Comparison of ENCODE assay signal across 8 cellular contexts in genomic region chr12:6333566-6333965, GRCh38. TPM values are rescaled to one million over a fixed set of nuclear protein-coding genes. Genes with fewer than 3 reads are reported as not detected.
A peak's percentile ranks its signal among the peaks of the same experiment; 100 is the strongest.
DNase-seq lines count a peak whose midpoint lies in the region; ATAC-seq, FAIRE-seq and TF ChIP-seq lines count a peak whose summit lies in the region.

No MANE protein-coding gene starts in this region.

- DNase-seq in activated gamma-delta T cell treated with Interleukin-2 at 50 U/mL for 16 hours (peak; percentile 36), activated gamma-delta T cell (lab: John Stamatoyannopoulos, UW) (no peak), HepG2 (ENCODE audit: low spot score) (no peak), type B pancreatic cell (ENCODE audit: extremely low spot score, unreplicated experiment) (no peak), NCI-H1930 (lab: John Stamatoyannopoulos, UW) (no peak)
- peak; percentile 57 for DNase-seq in activated naive CD8-positive, alpha-beta T cell treated with anti-CD3 and anti-CD28 coated beads, Interleukin-2, amount 10 ng/mL, durations not matched to agents 7 days and 5 days
- no peak for DNase-seq in stimulated activated CD4-positive, alpha-beta T cell treated with anti-CD3 and anti-CD28 coated beads, Interleukin-2, amount 100 ng/mL, for 48 hours

- H3K27me3 ChIP-seq in HepG2 (ENCODE audit: control insufficient read depth in 1 of 2, insufficient read depth in 2 of 2, low read length in 2 of 2) = no peaks in the 10 kb centered on the region

- H3K4me1 Mint-ChIP-seq in activated naive CD8-positive, alpha-beta T cell treated with anti-CD3 and anti-CD28 coated beads, Interleukin-2, amount 10 ng/mL, durations not matched to agents 7 days and 5 days = peaks cover 48% of the 10 kb centered on the region
- peaks cover 15% of the 10 kb centered on the region for H3K4me1 Mint-ChIP-seq in type B pancreatic cell (ENCODE audit: unreplicated experiment)

- TF ChIP-seq CTCF in HepG2 (CRISPR knock-in tag; IDR thresholded peaks at IDR 0.05) (no peak), type B pancreatic cell (conservative IDR thresholded peaks at IDR 0.05) (no peak)

- POLR2A ChIA-PET in activated naive CD8-positive, alpha-beta T cell treated with anti-CD3 and anti-CD28 coated beads, Interleukin-2, amount 10 ng/mL, durations not matched to agents 7 days and 5 days (lab: Charles Lee) = interaction anchor here (1.3 to 10.8 kb wide), 5 partner anchors 10 to 137 kb away, joined by 3 to 122 read pairs (median 17); partner anchors contain the start of genes TAPBPL and VAMP1
- POLR2A ChIA-PET in HepG2 (lab: Yijun Ruan, JAX) = interaction anchor here (4.0 to 11.0 kb wide), 5 partner anchors 12 to 49 kb away, joined by 62 to 278 read pairs (median 140); partner anchors contain the start of genes LTBR and SCNN1A

- H2AFZ ChIP-seq in HepG2 (ENCODE audit: low read length) = no peak overlapping the region

- CTCF ChIA-PET in HepG2 (lab: Yijun Ruan, JAX; ENCODE audit: low intra/inter-chr PET ratio, low total read pairs) = no interaction called here

- peaks cover 34% of the 10 kb centered on the region for H3K79me2 ChIP-seq in HepG2 (ENCODE audit: insufficient read depth, low read length)

- H3K27me3 Mint-ChIP-seq in activated naive CD8-positive, alpha-beta T cell treated with anti-CD3 and anti-CD28 coated beads, Interleukin-2, amount 10 ng/mL, durations not matched to agents 7 days and 5 days = no peaks in the 10 kb centered on the region
- H3K27me3 Mint-ChIP-seq in type B pancreatic cell = no peaks in the 10 kb centered on the region

- H3K27ac ChIP-seq in HepG2 (ENCODE audit: extremely low read length, insufficient read depth, low read length) = peak overlapping the region; percentile 8

- H3K9ac ChIP-seq in HepG2 (ENCODE audit: insufficient read depth, low read depth, low read length) = no peak overlapping the region

- no peak for TF ChIP-seq RAD21 in HepG2 (CRISPR knock-in tag; IDR thresholded peaks at IDR 0.05)

- WGBS in HepG2 (ENCODE audit: low lambda C conversion rate) = 98% methylated on average over 9 of the region's 9 CpGs

- no peak for TF ChIP-seq POLR2A in HepG2 (IDR thresholded peaks at IDR 0.05; ENCODE audit: insufficient read depth in 1 of 2, low read depth in 2 of 2, low read length in 2 of 2)

- peak overlapping the region; percentile 91 for H3K27ac Mint-ChIP-seq in activated naive CD8-positive, alpha-beta T cell treated with anti-CD3 and anti-CD28 coated beads, Interleukin-2, amount 10 ng/mL, durations not matched to agents 7 days and 5 days
- no peak overlapping the region for H3K27ac Mint-ChIP-seq in type B pancreatic cell

- no peaks in the 10 kb centered on the region for H3K9me3 Mint-ChIP-seq in activated naive CD8-positive, alpha-beta T cell treated with anti-CD3 and anti-CD28 coated beads, Interleukin-2, amount 10 ng/mL, durations not matched to agents 7 days and 5 days
- H3K9me3 Mint-ChIP-seq in type B pancreatic cell = no peaks in the 10 kb centered on the region

- TF ChIP-seq EP300 in HepG2 (IDR thresholded peaks at IDR 0.05; ENCODE audit: low read depth in 2 of 2, low read length in 2 of 2) (no peak), HepG2 (CRISPR knock-in tag; IDR thresholded peaks at IDR 0.05; ENCODE audit: borderline replicate concordance) (no peak)

- no peak for FAIRE-seq in HepG2 (lab: Jason Lieb, UNC)

- peak; percentile 24 for ATAC-seq in activated naive CD8-positive, alpha-beta T cell treated with anti-CD3 and anti-CD28 coated beads, Interleukin-2, amount 10 ng/mL, durations not matched to agents 7 days and 5 days (ENCODE audit: low read depth)
- ATAC-seq in HepG2 (no peak), GM21619 (IDR thresholded peaks at IDR 0.05; ENCODE audit: unreplicated experiment) (no peak)

- BruUV-seq in HepG2 (replicated peaks; lab: Mats Ljungman, UMichigan) = no TSS peak

- H3K36me3 Mint-ChIP-seq in activated naive CD8-positive, alpha-beta T cell treated with anti-CD3 and anti-CD28 coated beads, Interleukin-2, amount 10 ng/mL, durations not matched to agents 7 days and 5 days = peaks cover 29% of the 10 kb centered on the region
- peaks cover 37% of the 10 kb centered on the region for H3K36me3 Mint-ChIP-seq in type B pancreatic cell

- H4K20me1 ChIP-seq in HepG2 (ENCODE audit: insufficient read depth, low read length) = no peaks in the 10 kb centered on the region; the same call in 1 of the 2 replicates

- H3K4me3 ChIP-seq in HepG2 (replicated peaks in 1 of 3; ENCODE audit: insufficient read depth in 1 of 3, low read depth in 2 of 3, low read length in 3 of 3) = no peak overlapping the region

- intact Hi-C loops in HepG2 (cut with micrococcal nuclease; ENCODE audit: unreplicated experiment) = loop anchor here (10.0 kb wide), 1 partner anchor 131 kb away; no protein-coding TSS in a partner anchor

- peaks cover 47% of the 10 kb centered on the region for H3K4me1 ChIP-seq in HepG2 (ENCODE audit: insufficient read depth, low read length)

- H3K9me3 ChIP-seq in HepG2 (ENCODE audit: low read length) = no peaks in the 10 kb centered on the region

- no peak overlapping the region for H3K4me2 ChIP-seq in HepG2 (ENCODE audit: low read depth, low read length)

- H3K36me3 ChIP-seq in HepG2 (replicated peaks in 1 of 2; ENCODE audit: control insufficient read depth in 1 of 2, insufficient read depth in 2 of 2, low read length in 2 of 2) = peaks cover 25 to 49% of the 10 kb centered on the region in 2 experiments; a peak in 4 of 5 replicates

- H3K4me3 Mint-ChIP-seq in activated naive CD8-positive, alpha-beta T cell treated with anti-CD3 and anti-CD28 coated beads, Interleukin-2, amount 10 ng/mL, durations not matched to agents 7 days and 5 days = peak overlapping the region; percentile 68
- H3K4me3 Mint-ChIP-seq in type B pancreatic cell = peak overlapping the region; percentile 60

- in situ Hi-C loops in HepG2 (cut with HindIII; ENCODE audit: extremely low pct_ligation_motif_present, low pct_unique_long_range_greater_than_20kb) = no loop called here

RNA-seq across cellular contexts. Expression of gene TNFRSF1A, which starts 8.3 kb away (rescaled TPM):
- total RNA-seq in activated naive CD8-positive, alpha-beta T cell treated with anti-CD3 and anti-CD28 coated beads, Interleukin-2, amount 10 ng/mL, durations not matched to agents 7 days and 5 days = 10 to 100 TPM; 82.9 to 87.1 TPM
- total RNA-seq in HepG2 (2016; rRNA removed; fragmentation: Illumina TruSeq; extraction: Trizol) = 21.9 and 41.5 TPM in 2 replicates
- 16.3 and 18.0 TPM in 2 replicates for total RNA-seq in HepG2 (2016; cell fraction: cytosol; rRNA removed; fragmentation: Illumina TruSeq; extraction: Trizol; ENCODE audit: low read depth)
- total RNA-seq in HepG2 (2016; cell fraction: insoluble cytoplasmic fraction; rRNA removed; fragmentation: Illumina TruSeq; extraction: Trizol) = 28.8 and 36.5 TPM in 2 replicates
- total RNA-seq in HepG2 (2016; cell fraction: membrane; rRNA removed; fragmentation: Illumina TruSeq; extraction: Trizol) = 19.8 and 22.3 TPM in 2 replicates
- 36.8 and 40.7 TPM in 2 replicates for total RNA-seq in HepG2 (2016; cell fraction: nucleus; rRNA removed; fragmentation: Illumina TruSeq; extraction: Trizol)
- 41.4 and 61.2 TPM in 2 replicates for polyA plus RNA-seq in HepG2 (2011; rRNA removed)
- polyA plus RNA-seq in HepG2 (2011; cell fraction: cytosol; rRNA removed) = 53.0 and 53.4 TPM in 2 replicates
- polyA plus RNA-seq in HepG2 (2011; cell fraction: nucleus; rRNA removed) = 67.2 and 67.4 TPM in 2 replicates
- 40.9 and 56.2 TPM in 2 replicates for polyA plus RNA-seq in HepG2 (2012)
- 5.2 and 6.8 TPM in 2 replicates for polyA plus RNA-seq in HepG2 (2016; cell fraction: cytosol; fragmentation: Illumina TruSeq; extraction: Trizol; ENCODE audit: low read depth)
- polyA plus RNA-seq in HepG2 (2016; cell fraction: insoluble cytoplasmic fraction; fragmentation: Illumina TruSeq; extraction: Trizol; ENCODE audit: low read depth) = 31.8 and 38.4 TPM in 2 replicates
- polyA plus RNA-seq in HepG2 (2016; cell fraction: membrane; fragmentation: Illumina TruSeq; extraction: Trizol; ENCODE audit: low read depth) = 14.3 and 15.5 TPM in 2 replicates
- polyA plus RNA-seq in HepG2 (2016; cell fraction: nucleus; fragmentation: Illumina TruSeq; extraction: Trizol; ENCODE audit: insufficient read depth, low read depth) = 75.7 and 99.5 TPM in 2 replicates
- polyA minus RNA-seq in HepG2 (2011; rRNA and poly(A)+ RNA removed; ENCODE audit: low replicate concordance) = 88.8 and 131 TPM in 2 replicates
- 52.9 and 68.3 TPM in 2 replicates for polyA minus RNA-seq in HepG2 (2011; cell fraction: cytosol; rRNA and poly(A)+ RNA removed)
- polyA minus RNA-seq in HepG2 (2011; cell fraction: nucleus; rRNA and poly(A)+ RNA removed) = 54.3 and 80.4 TPM in 2 replicates
- 79.1 and 222 TPM in 2 replicates for total RNA-seq in type B pancreatic cell (ENCODE audit: low replicate concordance)

RNA-seq across cellular contexts. Expression of gene PLEKHG6, which starts 23.1 kb away (rescaled TPM):
- not detected for total RNA-seq in activated naive CD8-positive, alpha-beta T cell treated with anti-CD3 and anti-CD28 coated beads, Interleukin-2, amount 10 ng/mL, durations not matched to agents 7 days and 5 days
- total RNA-seq in HepG2 (2016; rRNA removed; fragmentation: Illumina TruSeq; extraction: Trizol) (13.1 and 18.9 TPM in 2 replicates), type B pancreatic cell (ENCODE audit: low replicate concordance) (32.4 and 115 TPM in 2 replicates)
- 11.1 and 14.7 TPM in 2 replicates for total RNA-seq in HepG2 (2016; cell fraction: cytosol; rRNA removed; fragmentation: Illumina TruSeq; extraction: Trizol; ENCODE audit: low read depth)
- total RNA-seq in HepG2 (2016; cell fraction: insoluble cytoplasmic fraction; rRNA removed; fragmentation: Illumina TruSeq; extraction: Trizol) = 15.0 and 16.9 TPM in 2 replicates
- 23.7 TPM in 2 replicates for total RNA-seq in HepG2 (2016; cell fraction: membrane; rRNA removed; fragmentation: Illumina TruSeq; extraction: Trizol)
- 15.6 and 19.7 TPM in 2 replicates for total RNA-seq in HepG2 (2016; cell fraction: nucleus; rRNA removed; fragmentation: Illumina TruSeq; extraction: Trizol)
- 17.0 and 26.8 TPM in 2 replicates for polyA plus RNA-seq in HepG2 (2011; rRNA removed)
- 12.8 and 29.8 TPM in 2 replicates for polyA plus RNA-seq in HepG2 (2011; cell fraction: cytosol; rRNA removed)
- 20.1 and 50.9 TPM in 2 replicates for polyA plus RNA-seq in HepG2 (2011; cell fraction: nucleus; rRNA removed)
- 16.4 and 22.2 TPM in 2 replicates for polyA plus RNA-seq in HepG2 (2012)
- 16.0 and 16.1 TPM in 2 replicates for polyA plus RNA-seq in HepG2 (2016; cell fraction: cytosol; fragmentation: Illumina TruSeq; extraction: Trizol; ENCODE audit: low read depth)
- polyA plus RNA-seq in HepG2 (2016; cell fraction: insoluble cytoplasmic fraction; fragmentation: Illumina TruSeq; extraction: Trizol; ENCODE audit: low read depth) = 15.2 and 21.6 TPM in 2 replicates
- 20.3 and 26.3 TPM in 2 replicates for polyA plus RNA-seq in HepG2 (2016; cell fraction: membrane; fragmentation: Illumina TruSeq; extraction: Trizol; ENCODE audit: low read depth)
- polyA plus RNA-seq in HepG2 (2016; cell fraction: nucleus; fragmentation: Illumina TruSeq; extraction: Trizol; ENCODE audit: insufficient read depth, low read depth) = 28.0 and 30.9 TPM in 2 replicates
- 0.70 and 23.3 TPM in 2 replicates for polyA minus RNA-seq in HepG2 (2011; rRNA and poly(A)+ RNA removed; ENCODE audit: low replicate concordance)
- 8.8 and 12.8 TPM in 2 replicates for polyA minus RNA-seq in HepG2 (2011; cell fraction: cytosol; rRNA and poly(A)+ RNA removed)
- 13.3 and 16.5 TPM in 2 replicates for polyA minus RNA-seq in HepG2 (2011; cell fraction: nucleus; rRNA and poly(A)+ RNA removed)

RNA-seq across cellular contexts. Expression of gene SCNN1A, which starts 41.8 kb away (rescaled TPM):
- total RNA-seq in activated naive CD8-positive, alpha-beta T cell treated with anti-CD3 and anti-CD28 coated beads, Interleukin-2, amount 10 ng/mL, durations not matched to agents 7 days and 5 days = 1 to 10 TPM in 1 of 2 experiments, under 1 TPM in 1; 0.43 to 1.1 TPM
- 0.63 and 1.5 TPM in 2 replicates for total RNA-seq in HepG2 (2016; rRNA removed; fragmentation: Illumina TruSeq; extraction: Trizol)
- total RNA-seq in HepG2 (2016; cell fraction: cytosol; rRNA removed; fragmentation: Illumina TruSeq; extraction: Trizol; ENCODE audit: low read depth) = 0.71 and 1.2 TPM in 2 replicates
- 0.71 and 1.6 TPM in 2 replicates for total RNA-seq in HepG2 (2016; cell fraction: insoluble cytoplasmic fraction; rRNA removed; fragmentation: Illumina TruSeq; extraction: Trizol)
- total RNA-seq in HepG2 (2016; cell fraction: membrane; rRNA removed; fragmentation: Illumina TruSeq; extraction: Trizol) = 0.72 and 0.87 TPM in 2 replicates
- 1.8 and 5.0 TPM in 2 replicates for total RNA-seq in HepG2 (2016; cell fraction: nucleus; rRNA removed; fragmentation: Illumina TruSeq; extraction: Trizol)
- 14.6 and 32.8 TPM in 2 replicates for polyA plus RNA-seq in HepG2 (2011; rRNA removed)
- 6.1 and 12.5 TPM in 2 replicates for polyA plus RNA-seq in HepG2 (2011; cell fraction: cytosol; rRNA removed)
- polyA plus RNA-seq in HepG2 (2011; cell fraction: nucleus; rRNA removed) = 24.9 and 39.4 TPM in 2 replicates
- 17.5 and 19.3 TPM in 2 replicates for polyA plus RNA-seq in HepG2 (2012)
- 0.22 and 0.41 TPM in 2 replicates for polyA plus RNA-seq in HepG2 (2016; cell fraction: cytosol; fragmentation: Illumina TruSeq; extraction: Trizol; ENCODE audit: low read depth)
- polyA plus RNA-seq in HepG2 (2016; cell fraction: insoluble cytoplasmic fraction; fragmentation: Illumina TruSeq; extraction: Trizol; ENCODE audit: low read depth) = 1.0 and 1.6 TPM in 2 replicates
- polyA plus RNA-seq in HepG2 (2016; cell fraction: membrane; fragmentation: Illumina TruSeq; extraction: Trizol; ENCODE audit: low read depth) = 0.66 and 1.1 TPM in 2 replicates
- 4.0 and 5.1 TPM in 2 replicates for polyA plus RNA-seq in HepG2 (2016; cell fraction: nucleus; fragmentation: Illumina TruSeq; extraction: Trizol; ENCODE audit: insufficient read depth, low read depth)
- polyA minus RNA-seq in HepG2 (2011; rRNA and poly(A)+ RNA removed; ENCODE audit: low replicate concordance) = 9.5 and 30.0 TPM in 2 replicates
- polyA minus RNA-seq in HepG2 (2011; cell fraction: cytosol; rRNA and poly(A)+ RNA removed) = 5.9 and 14.3 TPM in 2 replicates
- 10.9 and 24.2 TPM in 2 replicates for polyA minus RNA-seq in HepG2 (2011; cell fraction: nucleus; rRNA and poly(A)+ RNA removed)
- 29.2 and 72.7 TPM in 2 replicates for total RNA-seq in type B pancreatic cell (ENCODE audit: low replicate concordance)

RNA-seq across cellular contexts. Expression of gene LTBR, which starts 50.4 kb away (rescaled TPM):
- total RNA-seq in activated naive CD8-positive, alpha-beta T cell treated with anti-CD3 and anti-CD28 coated beads, Interleukin-2, amount 10 ng/mL, durations not matched to agents 7 days and 5 days = 1 to 10 TPM in 1 of 2 experiments, under 1 TPM in 1; 0.61 to 1.4 TPM
- total RNA-seq in HepG2 (2016; rRNA removed; fragmentation: Illumina TruSeq; extraction: Trizol) = 12.1 and 34.8 TPM in 2 replicates
- 24.4 and 24.5 TPM in 2 replicates for total RNA-seq in HepG2 (2016; cell fraction: cytosol; rRNA removed; fragmentation: Illumina TruSeq; extraction: Trizol; ENCODE audit: low read depth)
- 11.6 and 40.0 TPM in 2 replicates for total RNA-seq in HepG2 (2016; cell fraction: insoluble cytoplasmic fraction; rRNA removed; fragmentation: Illumina TruSeq; extraction: Trizol)
- 34.7 and 35.3 TPM in 2 replicates for total RNA-seq in HepG2 (2016; cell fraction: membrane; rRNA removed; fragmentation: Illumina TruSeq; extraction: Trizol)
- 39.7 and 43.6 TPM in 2 replicates for total RNA-seq in HepG2 (2016; cell fraction: nucleus; rRNA removed; fragmentation: Illumina TruSeq; extraction: Trizol)
- 31.4 and 39.0 TPM in 2 replicates for polyA plus RNA-seq in HepG2 (2011; rRNA removed)
- polyA plus RNA-seq in HepG2 (2011; cell fraction: cytosol; rRNA removed) = 23.7 and 29.3 TPM in 2 replicates
- polyA plus RNA-seq in HepG2 (2011; cell fraction: nucleus; rRNA removed) = 82.9 and 92.1 TPM in 2 replicates
- 25.8 and 37.8 TPM in 2 replicates for polyA plus RNA-seq in HepG2 (2012)
- polyA plus RNA-seq in HepG2 (2016; cell fraction: cytosol; fragmentation: Illumina TruSeq; extraction: Trizol; ENCODE audit: low read depth) = 19.3 and 21.0 TPM in 2 replicates
- 16.0 and 16.4 TPM in 2 replicates for polyA plus RNA-seq in HepG2 (2016; cell fraction: insoluble cytoplasmic fraction; fragmentation: Illumina TruSeq; extraction: Trizol; ENCODE audit: low read depth)
- polyA plus RNA-seq in HepG2 (2016; cell fraction: membrane; fragmentation: Illumina TruSeq; extraction: Trizol; ENCODE audit: low read depth) = 27.4 and 28.3 TPM in 2 replicates
- polyA plus RNA-seq in HepG2 (2016; cell fraction: nucleus; fragmentation: Illumina TruSeq; extraction: Trizol; ENCODE audit: insufficient read depth, low read depth) = 117 and 123 TPM in 2 replicates
- 16.2 and 29.7 TPM in 2 replicates for polyA minus RNA-seq in HepG2 (2011; rRNA and poly(A)+ RNA removed; ENCODE audit: low replicate concordance)
- 11.5 and 14.0 TPM in 2 replicates for polyA minus RNA-seq in HepG2 (2011; cell fraction: cytosol; rRNA and poly(A)+ RNA removed)
- polyA minus RNA-seq in HepG2 (2011; cell fraction: nucleus; rRNA and poly(A)+ RNA removed) = 22.4 and 34.2 TPM in 2 replicates
- 18.5 and 98.5 TPM in 2 replicates for total RNA-seq in type B pancreatic cell (ENCODE audit: low replicate concordance)

Comparison
In these comparisons a context has a peak if more than half of its experiments do, and no peak if none do; other contexts are left out.
1. DNase-seq: peak in activated gamma-delta T cell treated with Interleukin-2 at 50 U/mL for 16 hours (single experiment) and activated naive CD8-positive, alpha-beta T cell treated with anti-CD3 and anti-CD28 coated beads, Interleukin-2, amount 10 ng/mL, durations not matched to agents 7 days and 5 days (single experiment); none in activated gamma-delta T cell (single experiment), HepG2 (single experiment), type B pancreatic cell (single experiment), stimulated activated CD4-positive, alpha-beta T cell treated with anti-CD3 and anti-CD28 coated beads, Interleukin-2, amount 100 ng/mL, for 48 hours (0 of 2) and NCI-H1930 (0 of 2).
2. RNA of gene PLEKHG6, which starts 23.1 kb away (total RNA-seq): 32.4 to 115 TPM in type B pancreatic cell and 11.1 to 23.7 TPM in HepG2; not detected in activated naive CD8-positive, alpha-beta T cell treated with anti-CD3 and anti-CD28 coated beads, Interleukin-2, amount 10 ng/mL, durations not matched to agents 7 days and 5 days; every median in the first group is over 10 times any median in the second.